In genomic region chr11:76238551-76238950, GRCh38 we compare ENCODE assay signal across 30 cellular contexts. TPM values are rescaled to one million over a fixed set of nuclear protein-coding genes. Genes with fewer than 3 reads are reported as not detected.
"Had no signal": no experiment of that assay in that cellular context is flagged by ENCODE, and none has a peak within 500 bp of the region (broad histone marks: within the 10 kb centered on the region; RNA-seq: fewer than 3 reads in every experiment).

No MANE protein-coding gene starts in this region.

- H3K27ac ChIP-seq: ascending aorta, colonic mucosa, dorsolateral prefrontal cortex, hepatocyte, left ventricle myocardium inferior, parathyroid adenoma, testis, vagina had no signal

- H3K4me3 ChIP-seq: ascending aorta, colonic mucosa, dorsolateral prefrontal cortex, hepatocyte, left ventricle myocardium inferior, testis, vagina had no signal

- H3K27me3 ChIP-seq: ascending aorta, colonic mucosa, dorsolateral prefrontal cortex, hepatocyte, testis, vagina had no signal

- H3K4me3 Mint-ChIP-seq: activated T-cell treated with anti-CD3 and anti-CD28 coated beads, Interleukin-2, amount 50 U/mL, for 24 hours; activated T-helper 17 cell treated with anti-CD3 and anti-CD28 coated beads, Interleukin-2, amount 50 U/mL, for 72 hours; effector memory CD8-positive, alpha-beta T cell; natural killer cell treated with Interleukin-12 subunit alpha and Interleukin-12 subunit beta and Interleukin-15 and Interleukin-18, amount 100 ng/mL, for 72 hours; WTC11 had no signal

- H3K9me3 Mint-ChIP-seq: activated naive CD4-positive, alpha-beta T cell treated with anti-CD3 and anti-CD28 coated beads, Interleukin-2, amount 50 U/mL, for 72 hours; activated T-cell treated with anti-CD3 and anti-CD28 coated beads, Interleukin-2, amount 50 U/mL, for 24 hours; activated T-helper 17 cell treated with anti-CD3 and anti-CD28 coated beads, Interleukin-2, amount 50 U/mL, for 72 hours; effector memory CD8-positive, alpha-beta T cell; natural killer cell treated with Interleukin-12 subunit alpha and Interleukin-12 subunit beta and Interleukin-15 and Interleukin-18, amount 100 ng/mL, for 72 hours; WTC11 had no signal

- H3K36me3 Mint-ChIP-seq: activated naive CD4-positive, alpha-beta T cell treated with anti-CD3 and anti-CD28 coated beads, Interleukin-2, amount 50 U/mL, for 72 hours; immature natural killer cell; natural killer cell treated with Interleukin-12 subunit alpha and Interleukin-12 subunit beta and Interleukin-15 and Interleukin-18, amount 100 ng/mL, for 72 hours; WTC11 had no signal

- DNase-seq: activated CD4-positive, alpha-beta T cell treated with anti-CD3 and anti-CD28 coated beads, Interleukin-2, amount 50 U/mL, for 4 hours; activated CD8-positive, alpha-beta memory T cell treated with anti-CD3 and anti-CD28 coated beads for 24 hours; activated CD8-positive, alpha-beta memory T cell treated with anti-CD3 and anti-CD28 coated beads, Interleukin-2, amount 50 U/mL, for 4 hours; activated T-cell treated with anti-CD3 and anti-CD28 coated beads, Interleukin-2, amount 50 U/mL, for 24 hours; central memory CD4-positive, alpha-beta T cell; dorsolateral prefrontal cortex; effector memory CD8-positive, alpha-beta T cell; immature natural killer cell; kidney glomerular epithelial cell; left ventricle myocardium inferior; midbrain; nucleus accumbens; stimulated activated CD4-positive, alpha-beta T cell treated with anti-CD3 and anti-CD28 coated beads, Interleukin-2, amount 100 ng/mL, for 48 hours; stimulated activated CD8-positive, alpha-beta memory T cell treated with anti-CD3 and anti-CD28 coated beads, Interleukin-4, amount 100 ng/mL, for 48 hours; stimulated activated naive CD4-positive, alpha-beta T cell; T1000; testis had no signal

- H3K4me1 ChIP-seq: colonic mucosa, parathyroid adenoma had no signal

- H3K36me3 ChIP-seq: ascending aorta, colonic mucosa, left ventricle myocardium inferior, vagina had no signal

- H3K9me3 ChIP-seq: ascending aorta, colonic mucosa, left ventricle myocardium inferior, testis, vagina had no signal

- ATAC-seq: activated naive CD4-positive, alpha-beta T cell treated with anti-CD3 and anti-CD28 coated beads, Interleukin-2, amount 50 U/mL, for 72 hours; activated T-helper 17 cell treated with anti-CD3 and anti-CD28 coated beads, Interleukin-2, amount 50 U/mL, for 72 hours; effector memory CD8-positive, alpha-beta T cell; esophagus mucosa; natural killer cell treated with Interleukin-12 subunit alpha and Interleukin-12 subunit beta and Interleukin-15 and Interleukin-18, amount 100 ng/mL, for 72 hours; sciatic nerve had no signal

- H3K27me3 Mint-ChIP-seq: activated T-cell treated with anti-CD3 and anti-CD28 coated beads, Interleukin-2, amount 50 U/mL, for 24 hours; activated T-helper 17 cell treated with anti-CD3 and anti-CD28 coated beads, Interleukin-2, amount 50 U/mL, for 72 hours had no signal

- H3K27ac Mint-ChIP-seq: activated naive CD4-positive, alpha-beta T cell treated with anti-CD3 and anti-CD28 coated beads, Interleukin-2, amount 50 U/mL, for 72 hours; activated T-cell treated with anti-CD3 and anti-CD28 coated beads, Interleukin-2, amount 50 U/mL, for 24 hours; activated T-helper 17 cell treated with anti-CD3 and anti-CD28 coated beads, Interleukin-2, amount 50 U/mL, for 72 hours; effector memory CD8-positive, alpha-beta T cell; immature natural killer cell; natural killer cell treated with Interleukin-12 subunit alpha and Interleukin-12 subunit beta and Interleukin-15 and Interleukin-18, amount 100 ng/mL, for 72 hours; WTC11 had no signal

RNA-seq across cellular contexts. Expression of gene WNT11, which starts 32.2 kb away (rescaled TPM):
- total RNA-seq: activated T-helper 17 cell treated with anti-CD3 and anti-CD28 coated beads, Interleukin-2, amount 50 U/mL, for 72 hours; endothelial cell of umbilical vein; pulmonary artery endothelial cell had no signal
- polyA plus RNA-seq: endothelial cell of umbilical vein had no signal
